In genomic region chr22:28464179-28464578, GRCh38 we compare ENCODE assay signal across 26 cellular contexts.
"Had no signal": no experiment of that assay in that cellular context is flagged by ENCODE, and none has a peak within 500 bp of the region (broad histone marks: within the 10 kb centered on the region; RNA-seq: fewer than 3 reads in every experiment).

No MANE protein-coding gene starts in this region.

- H3K27ac Mint-ChIP-seq: activated naive CD4-positive, alpha-beta T cell treated with anti-CD3 and anti-CD28 coated beads for 36 hours; activated naive CD8-positive, alpha-beta T cell treated with anti-CD3 and anti-CD28 coated beads for 36 hours; activated T-helper 1 cell treated with anti-CD3 and anti-CD28 coated beads, Interleukin-12 subunit alpha, Interleukin-12 subunit beta, Interleukin-2, Interleukin-4 antibody, amounts not matched to agents 30 ng/mL and 10 ng/mL and 1 ng/mL, durations not matched to agents 14 hours and 24 hours and 36 hours; natural killer cell; T-helper 17 cell had no signal

- H3K27ac ChIP-seq: adrenal gland, cardiac muscle cell, right lobe of liver, skin epidermis, transverse colon, WERI-Rb-1 had no signal

- H3K36me3 Mint-ChIP-seq: activated naive CD8-positive, alpha-beta T cell treated with anti-CD3 and anti-CD28 coated beads for 36 hours; brain; natural killer cell had no signal

- H3K4me3 Mint-ChIP-seq: activated naive CD4-positive, alpha-beta T cell treated with anti-CD3 and anti-CD28 coated beads for 36 hours; activated naive CD8-positive, alpha-beta T cell treated with anti-CD3 and anti-CD28 coated beads for 36 hours; activated T-helper 1 cell treated with anti-CD3 and anti-CD28 coated beads, Interleukin-12 subunit alpha, Interleukin-12 subunit beta, Interleukin-2, Interleukin-4 antibody, amounts not matched to agents 30 ng/mL and 10 ng/mL and 1 ng/mL, durations not matched to agents 14 hours and 24 hours and 36 hours; brain; natural killer cell; T-helper 17 cell had no signal

- H3K27me3 ChIP-seq: adrenal gland, cardiac muscle cell, right lobe of liver, testis, transverse colon had no signal

- H3K9me3 ChIP-seq: adrenal gland, right lobe of liver, testis, transverse colon had no signal

- H3K4me1 Mint-ChIP-seq: activated naive CD8-positive, alpha-beta T cell treated with anti-CD3 and anti-CD28 coated beads for 36 hours; natural killer cell; T-helper 17 cell had no signal

- H3K36me3 ChIP-seq: adrenal gland, cardiac muscle cell, right lobe of liver, transverse colon, WERI-Rb-1 had no signal

- H3K4me3 ChIP-seq: adrenal gland, cardiac muscle cell, right lobe of liver, skin epidermis, testis, transverse colon had no signal

- H3K9me3 Mint-ChIP-seq: activated naive CD4-positive, alpha-beta T cell treated with anti-CD3 and anti-CD28 coated beads for 36 hours; activated naive CD8-positive, alpha-beta T cell treated with anti-CD3 and anti-CD28 coated beads for 36 hours; activated T-helper 1 cell treated with anti-CD3 and anti-CD28 coated beads, Interleukin-12 subunit alpha, Interleukin-12 subunit beta, Interleukin-2, Interleukin-4 antibody, amounts not matched to agents 30 ng/mL and 10 ng/mL and 1 ng/mL, durations not matched to agents 14 hours and 24 hours and 36 hours; brain; natural killer cell had no signal

- H3K27me3 Mint-ChIP-seq: activated naive CD8-positive, alpha-beta T cell treated with anti-CD3 and anti-CD28 coated beads for 36 hours; brain had no signal

- ATAC-seq: activated CD4-positive, CD25-positive, alpha-beta regulatory T cell treated with anti-CD3 and anti-CD28 coated beads, Interleukin-2, amount 50 U/mL, for 24 hours; esophagus mucosa; natural killer cell; right lobe of liver; stimulated activated naive CD8-positive, alpha-beta T cell treated with anti-CD3 and anti-CD28 coated beads, Interleukin-15, Interleukin-2, amounts not matched to agents 100 U/mL and 50 U/mL, for 24 hours; T-helper 17 cell had no signal

- DNase-seq: activated CD4-positive, alpha-beta T cell treated with anti-CD3 and anti-CD28 coated beads for 48 hours; activated CD4-positive, alpha-beta T cell treated with anti-CD3 and anti-CD28 coated beads, Interleukin-2, amount 50 U/mL, for 48 hours; activated CD8-positive, alpha-beta memory T cell treated with anti-CD3 and anti-CD28 coated beads for 24 hours; activated effector memory CD4-positive, alpha-beta T cell treated with anti-CD3 and anti-CD28 coated beads, Interleukin-2, amount 50 U/mL, for 16 hours; activated naive CD4-positive, alpha-beta T cell treated with anti-CD3 and anti-CD28 coated beads for 36 hours; activated naive CD8-positive, alpha-beta T cell treated with anti-CD3 and anti-CD28 coated beads for 36 hours; adrenal gland; aorta; glutamatergic neuron; hippocampal formation; natural killer cell; right lobe of liver; stimulated activated CD4-positive, alpha-beta T cell treated with anti-CD3 and anti-CD28 coated beads, Interleukin-12 subunit alpha, Interleukin-12 subunit beta, amount 100 ng/mL, for 4 hours; stimulated activated CD4-positive, alpha-beta T cell treated with anti-CD3 and anti-CD28 coated beads, Interleukin-4, amount 100 ng/mL, for 1 hour; stimulated activated naive CD8-positive, alpha-beta T cell treated with anti-CD3 and anti-CD28 coated beads, Interleukin-15, Interleukin-2, amounts not matched to agents 100 U/mL and 50 U/mL, for 24 hours; T-helper 17 cell; T1000; testis; transverse colon; WERI-Rb-1 had no signal

- H3K4me1 ChIP-seq: adrenal gland, right lobe of liver, testis had no signal
